In genomic region chr1:153220606-153221303, GRCh38 we compare ENCODE assay signal across 1 cellular context.
TF ChIP-seq lines count a peak whose summit lies in the region.

No MANE protein-coding gene starts in this region.

TF ChIP-seq in K562, 482 proteins besides CTCF, POLR2A, EP300 and RAD21:
- TF ChIP-seq RNF2 (IDR thresholded peaks at IDR 0.05) (peak; percentile 71; the same call in 1 of the 2 replicates), NFIC (IDR thresholded peaks at IDR 0.05) (peak; percentile 79), ARNT (IDR thresholded peaks at IDR 0.05) (no peak), JUN (IDR thresholded peaks at IDR 0.05; ENCODE audit: borderline replicate concordance, low read depth, low read length) (no peak), JUN (CRISPR knock-in tag; IDR thresholded peaks at IDR 0.05; ENCODE audit: borderline replicate concordance) (no peak), HDAC8 (tag; IDR thresholded peaks at IDR 0.05) (no peak), TEAD1 (CRISPR knock-in tag; IDR thresholded peaks at IDR 0.05) (peak in 1 of 2 experiments; percentile 50; a peak in 1 of 4 replicates), RCOR1 (IDR thresholded peaks at IDR 0.05; ENCODE audit: borderline replicate concordance in 1 of 2, low read depth in 2 of 2, low read length in 2 of 2) (peak in 1 of 2 experiments; percentile 86; a peak in 1 of 4 replicates), RBM34 (IDR thresholded peaks at IDR 0.05; ENCODE audit: borderline replicate concordance, insufficient read depth, low read length) (no peak), STAT5A (IDR thresholded peaks at IDR 0.05; ENCODE audit: borderline replicate concordance, low read length) (no peak), PRMT5 (CRISPR knock-in tag; IDR thresholded peaks at IDR 0.05) (no peak), FOSL1 (tag; conservative IDR thresholded peaks at IDR 0.05) (0 out of 2 replicates have a peak, but pooled peaks have one; percentile 19), TAL1 (IDR thresholded peaks at IDR 0.05) (peak; percentile 32; the same call in 1 of the 2 replicates), SOX6 (IDR thresholded peaks at IDR 0.05) (peak; percentile 40; the same call in 1 of the 2 replicates), KLF16 (IDR thresholded peaks at IDR 0.05) (0 out of 2 replicates have a peak, but pooled peaks have one; percentile 60), MAZ (CRISPR knock-in tag; conservative IDR thresholded peaks at IDR 0.05 in 1 of 2, IDR thresholded peaks at IDR 0.05 in 1 of 2) (0 out of 4 replicates have a peak, but pooled peaks of 1 of the 2 experiments have one; percentile 21), CBFA2T2 (conservative IDR thresholded peaks at IDR 0.05) (0 out of 2 replicates have a peak, but pooled peaks have one; percentile 19), CBFA2T3 (IDR thresholded peaks at IDR 0.05) (peak; percentile 58), TEAD4 (IDR thresholded peaks at IDR 0.05; ENCODE audit: low read length) (peak; percentile 42; the same call in 1 of the 2 replicates), TEAD4 (CRISPR knock-in tag; IDR thresholded peaks at IDR 0.05; ENCODE audit: borderline replicate concordance) (no peak), ELF1 (tag; IDR thresholded peaks at IDR 0.05) (0 out of 2 replicates have a peak, but pooled peaks have one; percentile 20), YY1 (IDR thresholded peaks at IDR 0.05; ENCODE audit: borderline replicate concordance in 1 of 3, control insufficient read depth in 1 of 3, extremely low read depth in 1 of 3, insufficient read depth in 3 of 3, insufficient read length in 1 of 3, insufficient replicate concordance in 2 of 3, low read depth in 1 of 3, low read length in 2 of 3) (no peak), ZNF134 (CRISPR knock-in tag; conservative IDR thresholded peaks at IDR 0.05) (peak; percentile 76), ZBTB17 (CRISPR knock-in tag; IDR thresholded peaks at IDR 0.05) (peak; percentile 40; the same call in 1 of the 2 replicates), ARID1B (IDR thresholded peaks at IDR 0.05) (peak; percentile 27; the same call in 1 of the 2 replicates), NCOA6 (IDR thresholded peaks at IDR 0.05) (no peak), MYNN (IDR thresholded peaks at IDR 0.05) (no peak), MYNN (CRISPR knock-in tag; IDR thresholded peaks at IDR 0.05) (no peak), CTBP1 (IDR thresholded peaks at IDR 0.05; ENCODE audit: borderline replicate concordance) (peak; percentile 70; the same call in 1 of the 2 replicates)
- TF ChIP-seq, protein P1, sequence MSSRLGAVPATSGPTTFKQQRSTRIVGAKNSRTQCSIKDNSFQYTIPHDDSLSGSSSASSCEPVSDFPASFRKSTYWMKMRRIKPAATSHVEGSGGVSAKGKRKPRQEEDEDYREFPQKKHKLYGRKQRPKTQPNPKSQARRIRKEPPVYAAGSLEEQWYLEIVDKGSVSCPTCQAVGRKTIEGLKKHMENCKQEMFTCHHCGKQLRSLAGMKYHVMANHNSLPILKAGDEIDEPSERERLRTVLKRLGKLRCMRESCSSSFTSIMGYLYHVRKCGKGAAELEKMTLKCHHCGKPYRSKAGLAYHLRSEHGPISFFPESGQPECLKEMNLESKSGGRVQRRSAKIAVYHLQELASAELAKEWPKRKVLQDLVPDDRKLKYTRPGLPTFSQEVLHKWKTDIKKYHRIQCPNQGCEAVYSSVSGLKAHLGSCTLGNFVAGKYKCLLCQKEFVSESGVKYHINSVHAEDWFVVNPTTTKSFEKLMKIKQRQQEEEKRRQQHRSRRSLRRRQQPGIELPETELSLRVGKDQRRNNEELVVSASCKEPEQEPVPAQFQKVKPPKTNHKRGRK (tag; IDR thresholded peaks at IDR 0.05), result no peak
- TF ChIP-seq, protein P2, sequence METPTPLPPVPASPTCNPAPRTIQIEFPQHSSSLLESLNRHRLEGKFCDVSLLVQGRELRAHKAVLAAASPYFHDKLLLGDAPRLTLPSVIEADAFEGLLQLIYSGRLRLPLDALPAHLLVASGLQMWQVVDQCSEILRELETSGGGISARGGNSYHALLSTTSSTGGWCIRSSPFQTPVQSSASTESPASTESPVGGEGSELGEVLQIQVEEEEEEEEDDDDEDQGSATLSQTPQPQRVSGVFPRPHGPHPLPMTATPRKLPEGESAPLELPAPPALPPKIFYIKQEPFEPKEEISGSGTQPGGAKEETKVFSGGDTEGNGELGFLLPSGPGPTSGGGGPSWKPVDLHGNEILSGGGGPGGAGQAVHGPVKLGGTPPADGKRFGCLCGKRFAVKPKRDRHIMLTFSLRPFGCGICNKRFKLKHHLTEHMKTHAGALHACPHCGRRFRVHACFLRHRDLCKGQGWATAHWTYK (CRISPR knock-in tag; IDR thresholded peaks at IDR 0.05), result peak; percentile 98
TF ChIP-seq in K562: peak in this region for 18.
